17 cellular contexts compared by ENCODE assay signal in genomic region chr11:120608760-120609211, GRCh38.
A peak's percentile ranks its signal among the peaks of the same experiment; 100 is the strongest.
DNase-seq lines count a peak whose midpoint lies in the region; ATAC-seq, FAIRE-seq and TF ChIP-seq lines count a peak whose summit lies in the region.
"Had no signal": no experiment of that assay in that cellular context is flagged by ENCODE, and none has a peak within 500 bp of the region (broad histone marks: within the 10 kb centered on the region; RNA-seq: fewer than 3 reads in every experiment).

No MANE protein-coding gene starts in this region.

- H3K4me1 ChIP-seq in body of pancreas (no peaks in the 10 kb centered on the region), MM.1S (ENCODE audit: low read length) (peaks cover 14% of the 10 kb centered on the region)

- H3K27me3 ChIP-seq in body of pancreas: no peaks in the 10 kb centered on the region
- H3K27me3 ChIP-seq in MM.1S (replicated peaks; ENCODE audit: insufficient read depth, low read length): no peaks in the 10 kb centered on the region
- H3K27me3 ChIP-seq: BLaER1 treated with 17β-estradiol and CSF1 and Interleukin-3, amounts not matched to agents 10 nM and 100 nM had no signal

- WGBS in body of pancreas, 2 donors: 47 to 59% methylated on average over 4 of the region's 4 CpGs

- no peak overlapping the region for H3K4me3 Mint-ChIP-seq in osteocyte (ENCODE audit: unreplicated experiment)

- FAIRE-seq in HTR-8/SVneo (lab: Jason Lieb, UNC): no peak

- H3K36me3 ChIP-seq in body of pancreas (replicated peaks in 1 of 2; ENCODE audit: insufficient read depth in 1 of 2, low read depth in 2 of 2) (no peaks in the 10 kb centered on the region), MM.1S (replicated peaks; ENCODE audit: insufficient read depth, low read length) (no peaks in the 10 kb centered on the region)
- H3K36me3 ChIP-seq: BLaER1 treated with 17β-estradiol and CSF1 and Interleukin-3, amounts not matched to agents 10 nM and 100 nM had no signal

- no peaks in the 10 kb centered on the region; the same call in 1 of the 2 replicates for H3F3A ChIP-seq in MM.1S (ENCODE audit: insufficient read depth, low read length)

- H3K79me2 ChIP-seq in MM.1S (ENCODE audit: low read length): no peaks in the 10 kb centered on the region

- H4K20me1 ChIP-seq in MM.1S (ENCODE audit: insufficient read depth, low read length): no peaks in the 10 kb centered on the region
- H4K20me1 ChIP-seq: BLaER1 treated with 17β-estradiol and CSF1 and Interleukin-3, amounts not matched to agents 10 nM and 100 nM had no signal

- peaks cover 2% of the 10 kb centered on the region for H3K4me1 Mint-ChIP-seq in osteocyte (ENCODE audit: unreplicated experiment)

- ATAC-seq in body of pancreas: peak; percentile 70
- peak; percentile 82 for ATAC-seq in left lobe of liver

- H3K27me3 Mint-ChIP-seq in osteocyte (ENCODE audit: unreplicated experiment): peaks cover 25% of the 10 kb centered on the region

- no peak overlapping the region for H3K27ac Mint-ChIP-seq in osteocyte (ENCODE audit: unreplicated experiment)

- H3K4me3 ChIP-seq in AG09309 (ENCODE audit: control insufficient read depth, low read depth, low read length) (no peak overlapping the region), body of pancreas (no peak overlapping the region), MM.1S (ENCODE audit: low read length) (no peak overlapping the region)
- H3K4me3 ChIP-seq: BLaER1 treated with 17β-estradiol and CSF1 and Interleukin-3, amounts not matched to agents 10 nM and 100 nM had no signal

- H2AFZ ChIP-seq in MM.1S (ENCODE audit: low read length): no peak overlapping the region

- intact Hi-C loops in body of pancreas (cut with DNase I): no loop called here

- H3K27ac ChIP-seq in body of pancreas (no peak overlapping the region), MM.1S (ENCODE audit: low read length) (no peak overlapping the region)
- H3K27ac ChIP-seq: BLaER1 treated with 17β-estradiol and CSF1 and Interleukin-3, amounts not matched to agents 10 nM and 100 nM had no signal

- no peak for TF ChIP-seq POLR2A in body of pancreas (IDR thresholded peaks at IDR 0.05)

- H3K9me2 ChIP-seq in MM.1S (replicated peaks; ENCODE audit: insufficient read depth, low read length): no peaks in the 10 kb centered on the region

- no peaks in the 10 kb centered on the region for H3K36me3 Mint-ChIP-seq in osteocyte (ENCODE audit: unreplicated experiment)

- no peak overlapping the region for H3K9ac ChIP-seq in MM.1S (ENCODE audit: low read length)
- H3K9ac ChIP-seq: BLaER1 treated with 17β-estradiol and CSF1 and Interleukin-3, amounts not matched to agents 10 nM and 100 nM had no signal

- TF ChIP-seq CTCF in AG09309 (IDR thresholded peaks at IDR 0.05; ENCODE audit: control insufficient read depth, insufficient read depth, low read depth, low read length, missing control alignments): no peak
- TF ChIP-seq CTCF in body of pancreas (IDR thresholded peaks at IDR 0.05): no peak
- TF ChIP-seq CTCF in osteocyte (IDR thresholded peaks at IDR 0.05): no peak
- no peak for TF ChIP-seq CTCF in MM.1S (IDR thresholded peaks at IDR 0.05; ENCODE audit: low read length)

- no peaks in the 10 kb centered on the region for H3K9me3 Mint-ChIP-seq in osteocyte (ENCODE audit: unreplicated experiment)

- peak; percentile 8 for DNase-seq in AG09309 (ENCODE audit: low read depth)
- peak; percentile 21 for DNase-seq in HTR-8/SVneo (ENCODE audit: insufficient read length, low spot score)
- DNase-seq in body of pancreas: peak; percentile 12 to 33 (median 16)
- no peak for DNase-seq in left lobe of liver (ENCODE audit: low spot score)
- no peak for DNase-seq in GM19238 (ENCODE audit: insufficient read length, low spot score)
- DNase-seq in SIG-M5 treated with dmso at 0.1 percent for 504 hours (lab: John Stamatoyannopoulos, UW; ENCODE audit: unreplicated experiment): no peak
- DNase-seq in osteocyte (ENCODE audit: extremely low spot score, unreplicated experiment): no peak
- no peak for DNase-seq in MM.1S
- DNase-seq: activated CD4-positive, alpha-beta T cell treated with anti-CD3 and anti-CD28 coated beads for 4 hours; activated T-cell treated with anti-CD3 and anti-CD28 coated beads, Interleukin-2, amount 50 U/mL, for 48 hours; effector CD4-positive, alpha-beta T cell; GDM1; hippocampal formation; mesendoderm; NCI-H187; posterior cingulate gyrus had no signal

- no peak overlapping the region for H3K4me2 ChIP-seq in MM.1S (ENCODE audit: low read depth, low read length)

- H3K9me3 ChIP-seq in body of pancreas (no peaks in the 10 kb centered on the region), MM.1S (replicated peaks; ENCODE audit: insufficient read depth, low read length) (no peaks in the 10 kb centered on the region)
- H3K9me3 ChIP-seq: BLaER1 treated with 17β-estradiol and CSF1 and Interleukin-3, amounts not matched to agents 10 nM and 100 nM had no signal

Comparison
In these comparisons a context has a peak if more than half of its experiments do, and no peak if none do; other contexts are left out.
1. DNase-seq: peak in AG09309 (single experiment), HTR-8/SVneo (single experiment) and body of pancreas (4 of 4); none in left lobe of liver (single experiment), GM19238 (single experiment), SIG-M5 treated with dmso at 0.1 percent for 504 hours (single experiment), osteocyte (single experiment) and MM.1S (single experiment).